ENCODE assay signal across 9 cellular contexts in the genomic region with DNA sequence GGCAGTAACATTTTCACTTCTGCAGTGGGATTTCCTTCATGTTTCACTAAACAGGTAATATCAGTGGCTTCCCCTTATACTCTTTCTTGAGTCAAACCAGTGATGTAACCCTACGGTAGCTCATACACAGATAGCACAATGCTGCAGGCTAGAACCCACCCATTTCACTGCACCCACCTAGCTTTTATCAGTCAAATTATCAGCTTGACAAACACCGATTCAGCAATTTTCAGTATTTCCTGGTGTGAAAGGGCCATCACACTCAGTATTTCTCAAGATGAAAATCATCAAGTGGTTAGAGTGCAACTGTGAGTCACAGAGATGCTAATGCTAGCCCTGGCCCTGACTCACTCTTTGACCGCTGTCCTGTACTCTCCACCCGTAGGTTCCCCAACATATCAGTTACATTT.
DNase-seq lines count a peak whose midpoint lies in the region; ATAC-seq and TF ChIP-seq lines count a peak whose summit lies in the region.
"Had no signal": no experiment of that assay in that cellular context is flagged by ENCODE, and none has a peak within 500 bp of the region (broad histone marks: within the 10 kb centered on the region; RNA-seq: fewer than 3 reads in every experiment).

No MANE protein-coding gene starts in this region.

- ATAC-seq in HG02943 (IDR thresholded peaks at IDR 0.05; ENCODE audit: low read depth, unreplicated experiment) = peak; percentile 44

- no peaks in the 10 kb centered on the region for H3K36me3 ChIP-seq in sigmoid colon

- H3K27me3 ChIP-seq in sigmoid colon = no peaks in the 10 kb centered on the region

- H3K27ac ChIP-seq in sigmoid colon = no peak overlapping the region
- H3K27ac ChIP-seq: C4-2B had no signal

- 50 to 51% methylated on average over 4 of the region's 4 CpGs for WGBS in sigmoid colon, 2 donors

- no peaks in the 10 kb centered on the region for H3K4me1 ChIP-seq in sigmoid colon

- TF ChIP-seq EP300 in sigmoid colon (IDR thresholded peaks at IDR 0.05) = no peak

- no peak for TF ChIP-seq CTCF in sigmoid colon (IDR thresholded peaks at IDR 0.05)

- no peak for TF ChIP-seq POLR2A in sigmoid colon (IDR thresholded peaks at IDR 0.05)

- intact Hi-C loops in sigmoid colon (cut with DNase I) = no loop called here

- peak; percentile 16 to 21 for DNase-seq in activated CD4-positive, alpha-beta T cell treated with anti-CD3 and anti-CD28 coated beads for 4 hours
- no peak for DNase-seq in activated CD4-positive, alpha-beta T cell treated with anti-CD3 and anti-CD28 coated beads, Interleukin-2, amount 50 U/mL, for 1 hour
- DNase-seq in SW480 (ENCODE audit: low spot score) (peak; percentile 7), glomerular visceral epithelial cell (ENCODE audit: extremely low spot score) (peak; percentile 76), iPS-NIHi7 (ENCODE audit: extremely low spot score) (no peak), NCI-H510A treated with DMSO at 0.1 percent for 48 hours (lab: John Stamatoyannopoulos, UW) (no peak), sigmoid colon (no peak)

- H3K9me3 ChIP-seq in sigmoid colon = no peaks in the 10 kb centered on the region

- no peak overlapping the region for H3K4me3 ChIP-seq in sigmoid colon

Comparison
In these comparisons a context has a peak if more than half of its experiments do, and no peak if none do; other contexts are left out.
1. DNase-seq: peak in activated CD4-positive, alpha-beta T cell treated with anti-CD3 and anti-CD28 coated beads for 4 hours (2 of 2), SW480 (single experiment) and glomerular visceral epithelial cell (single experiment); none in activated CD4-positive, alpha-beta T cell treated with anti-CD3 and anti-CD28 coated beads, Interleukin-2, amount 50 U/mL, for 1 hour (single experiment), iPS-NIHi7 (single experiment), NCI-H510A treated with DMSO at 0.1 percent for 48 hours (single experiment) and sigmoid colon (single experiment).